Comparison of ENCODE assay signal across 21 cellular contexts in the genomic region with DNA sequence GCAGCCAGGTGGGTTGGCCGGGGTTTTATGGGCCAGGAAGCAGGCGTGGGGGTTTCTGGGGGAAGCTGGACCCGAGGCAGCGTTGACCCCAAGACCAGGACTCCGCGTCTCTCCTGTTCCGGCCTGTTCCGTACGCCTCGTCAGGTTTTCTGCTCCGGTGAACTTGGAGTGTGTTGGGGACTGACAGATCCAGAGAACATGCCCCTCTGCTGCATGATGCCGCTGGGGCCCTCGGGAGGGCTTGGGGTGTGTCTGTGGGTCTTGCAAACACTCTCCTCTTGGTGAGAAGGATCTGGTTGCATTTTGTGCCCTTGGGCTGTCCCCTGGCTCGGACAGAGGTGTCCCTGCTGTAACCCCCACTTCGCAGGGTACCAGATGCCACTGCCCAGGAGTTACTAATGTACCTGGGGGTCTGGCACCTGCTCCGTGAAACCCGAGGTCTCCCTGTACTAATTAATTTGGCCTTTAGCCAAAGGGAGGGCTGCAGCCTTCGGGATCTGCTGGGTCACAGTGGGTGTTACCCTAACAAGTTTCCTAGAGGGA. TPM values are rescaled to one million over a fixed set of nuclear protein-coding genes. Genes with fewer than 3 reads are reported as not detected.
DNase-seq lines count a peak whose midpoint lies in the region; ATAC-seq and TF ChIP-seq lines count a peak whose summit lies in the region.
"Had no signal": no experiment of that assay in that cellular context is flagged by ENCODE, and none has a peak within 500 bp of the region (broad histone marks: within the 10 kb centered on the region; RNA-seq: fewer than 3 reads in every experiment).

No MANE protein-coding gene starts in this region.

- H3K14ac ChIP-seq in trophoblast cell (ENCODE audit: low read length) = peak overlapping the region; percentile 17

- H4K12ac ChIP-seq in trophoblast cell (ENCODE audit: low read depth, low read length) = no peak overlapping the region

- H2AK5ac ChIP-seq in trophoblast cell (ENCODE audit: low read length) = peak overlapping the region; percentile 52

- no peak for ATAC-seq in T-helper 17 cell
- ATAC-seq: activated CD4-positive, CD25-positive, alpha-beta regulatory T cell treated with anti-CD3 and anti-CD28 coated beads, Interleukin-2, amount 50 U/mL, for 24 hours; esophagus mucosa; gastroesophageal sphincter; HCT116; naive thymus-derived CD4-positive, alpha-beta T cell; stimulated activated naive CD8-positive, alpha-beta T cell treated with anti-CD3 and anti-CD28 coated beads, Interleukin-15, amount 100 ng/mL, for 72 hours had no signal

- intact Hi-C loops in stomach (cut with DNase I; ENCODE audit: low total_unique reads) = no loop called here

- TF ChIP-seq EP300 in stomach (IDR thresholded peaks at IDR 0.05) = no peak

- no peaks in the 10 kb centered on the region for H3K36me3 Mint-ChIP-seq in T-helper 17 cell (ENCODE audit: low read depth)
- H3K36me3 Mint-ChIP-seq: type B pancreatic cell had no signal

- DNase-seq in COLO668 (lab: John Stamatoyannopoulos, UW; ENCODE audit: unreplicated experiment) (peak; percentile 69), H7 (peak; percentile 36), T-helper 17 cell (no peak), trophoblast cell (no peak), GDM1 (lab: John Stamatoyannopoulos, UW) (no peak), stomach (no peak), AML-193 (lab: John Stamatoyannopoulos, UW) (no peak)
- DNase-seq: activated naive CD4-positive, alpha-beta T cell treated with anti-CD3 and anti-CD28 coated beads for 36 hours; activated T-cell treated with anti-CD3 and anti-CD28 coated beads, Interleukin-2, amount 50 U/mL, for 24 hours; COR-L47; EL; mesendoderm; naive thymus-derived CD4-positive, alpha-beta T cell; stimulated activated naive CD8-positive, alpha-beta T cell treated with anti-CD3 and anti-CD28 coated beads, Interleukin-15, amount 100 ng/mL, for 72 hours had no signal

- no peaks in the 10 kb centered on the region for H3K9me3 ChIP-seq in T-helper 17 cell (ENCODE audit: control insufficient read depth, low read length, poor library complexity, severe bottlenecking)
- no peaks in the 10 kb centered on the region for H3K9me3 ChIP-seq in trophoblast cell (ENCODE audit: insufficient read depth, low read depth, low read length)
- no peaks in the 10 kb centered on the region for H3K9me3 ChIP-seq in stomach
- H3K9me3 ChIP-seq: gastroesophageal sphincter had no signal

- H3K9ac ChIP-seq in trophoblast cell (ENCODE audit: low read length) = no peak overlapping the region

- peak overlapping the region; percentile 23 for H2AFZ ChIP-seq in trophoblast cell (ENCODE audit: insufficient read depth, low read length, poor library complexity)

- H3K79me2 ChIP-seq in trophoblast cell (ENCODE audit: control insufficient read depth, insufficient read depth, low read length, poor library complexity) = peaks cover 44% of the 10 kb centered on the region

- H3K4me3 Mint-ChIP-seq in T-helper 17 cell = no peak overlapping the region
- H3K4me3 Mint-ChIP-seq: activated naive CD4-positive, alpha-beta T cell treated with anti-CD3 and anti-CD28 coated beads for 36 hours; activated T-cell treated with anti-CD3 and anti-CD28 coated beads, Interleukin-2, amount 50 U/mL, for 24 hours; naive thymus-derived CD4-positive, alpha-beta T cell; stimulated activated naive CD8-positive, alpha-beta T cell treated with anti-CD3 and anti-CD28 coated beads, Interleukin-15, amount 100 ng/mL, for 72 hours; type B pancreatic cell had no signal

- no peak overlapping the region for H3K18ac ChIP-seq in trophoblast cell (ENCODE audit: low read length)

- H3K4me1 Mint-ChIP-seq in T-helper 17 cell = peaks cover 17% of the 10 kb centered on the region

- H3K27ac Mint-ChIP-seq in T-helper 17 cell = peak overlapping the region; percentile 59
- H3K27ac Mint-ChIP-seq: activated naive CD4-positive, alpha-beta T cell treated with anti-CD3 and anti-CD28 coated beads for 36 hours; stimulated activated naive CD8-positive, alpha-beta T cell treated with anti-CD3 and anti-CD28 coated beads, Interleukin-15, amount 100 ng/mL, for 72 hours; type B pancreatic cell had no signal

- no peaks in the 10 kb centered on the region for H3K27me3 Mint-ChIP-seq in T-helper 17 cell
- H3K27me3 Mint-ChIP-seq: activated T-cell treated with anti-CD3 and anti-CD28 coated beads, Interleukin-2, amount 50 U/mL, for 24 hours; naive thymus-derived CD4-positive, alpha-beta T cell; stimulated activated naive CD8-positive, alpha-beta T cell treated with anti-CD3 and anti-CD28 coated beads, Interleukin-15, amount 100 ng/mL, for 72 hours; type B pancreatic cell had no signal

- peaks cover 39% of the 10 kb centered on the region for H3K79me1 ChIP-seq in trophoblast cell (ENCODE audit: low read length)

- TF ChIP-seq POLR2A in stomach (IDR thresholded peaks at IDR 0.05) = no peak

- no peak for TF ChIP-seq CTCF in stomach (IDR thresholded peaks at IDR 0.05)

- H3K27ac ChIP-seq in trophoblast cell (ENCODE audit: low read depth, low read length) (no peak overlapping the region), stomach (no peak overlapping the region)
- H3K27ac ChIP-seq: HL-60, skin epidermis had no signal

- WGBS in trophoblast cell (ENCODE audit: extremely low coverage, insufficient coverage, insufficient read length) = no CpG with 5 or more reads among the region's 18 CpGs
- WGBS in stomach, 5 donors = 77 to 80% (median 80%) methylated on average over 16 to 18 of the region's 18 CpGs

- no peak overlapping the region for H2BK120ac ChIP-seq in trophoblast cell (ENCODE audit: insufficient read depth, low read length, poor library complexity)

- H3K4me3 ChIP-seq in H7 (ENCODE audit: insufficient read depth, low read depth, low read length) = no peak overlapping the region
- H3K4me3 ChIP-seq in trophoblast cell (ENCODE audit: low read depth, low read length) = no peak overlapping the region
- no peak overlapping the region for H3K4me3 ChIP-seq in stomach
- H3K4me3 ChIP-seq: gastroesophageal sphincter, skin epidermis had no signal

- H3K27me3 ChIP-seq in H7 (ENCODE audit: control insufficient read depth, insufficient read depth, low read length) (no peaks in the 10 kb centered on the region), trophoblast cell (ENCODE audit: insufficient read depth, low read length) (no peaks in the 10 kb centered on the region), stomach (no peaks in the 10 kb centered on the region)
- H3K27me3 ChIP-seq: gastroesophageal sphincter had no signal

- H3K4me2 ChIP-seq in trophoblast cell (ENCODE audit: low read length) = no peak overlapping the region

- H3K23ac ChIP-seq in trophoblast cell (ENCODE audit: low read length) = no peak overlapping the region

- H3K4me1 ChIP-seq in trophoblast cell (ENCODE audit: control insufficient read depth in 1 of 2, insufficient read depth in 2 of 2, low read length in 2 of 2) = peaks cover 39 to 57% of the 10 kb centered on the region in 2 experiments
- H3K4me1 ChIP-seq in stomach = peaks cover 10 to 88% (median 55%) of the 10 kb centered on the region in 4 donors

- peak overlapping the region; percentile 82 for H3K4ac ChIP-seq in trophoblast cell (ENCODE audit: low read depth, low read length)

- H2BK5ac ChIP-seq in trophoblast cell (ENCODE audit: low read depth, low read length, poor library complexity) = no peak overlapping the region

- no peak overlapping the region for H4K8ac ChIP-seq in trophoblast cell (ENCODE audit: low read depth, low read length)

- H3K36me3 ChIP-seq in H7 (replicated peaks; ENCODE audit: control insufficient read depth, insufficient read depth, low read length) = no peaks in the 10 kb centered on the region
- H3K36me3 ChIP-seq in trophoblast cell (ENCODE audit: control insufficient read depth in 1 of 2, insufficient read depth in 2 of 2, low read length in 2 of 2) = peaks cover 8 to 10% of the 10 kb centered on the region in 2 experiments
- H3K36me3 ChIP-seq in stomach = peaks cover 0 to 11% (median 8%) of the 10 kb centered on the region in 4 donors

- H4K91ac ChIP-seq in trophoblast cell (ENCODE audit: low read depth, low read length) = peak overlapping the region; percentile 39

- H2BK12ac ChIP-seq in trophoblast cell (ENCODE audit: low read length) = peak overlapping the region; percentile 27

RNA-seq across cellular contexts. Expression of a gene that starts 15.6 kb away (rescaled TPM):
- 12.0 and 18.5 TPM in 2 replicates for total RNA-seq in H7 (2014; rRNA removed; shearing (Covaris generic))
- total RNA-seq in T-helper 17 cell (10 to 100 TPM; 37.6 to 42.2 TPM), stomach (100 to 1,000 TPM in 2 of 5 donors, 10 to 100 TPM in 3; 22.9 to 202 (median 59.1) TPM)
- polyA plus RNA-seq in trophoblast cell (2013) = 37.1 and 37.3 TPM in 2 replicates
- polyA plus RNA-seq in stomach = 10 to 100 TPM in 2 of 3 donors, 1 to 10 TPM in 1; 5.2 to 10.1 (median 10.0) TPM

Comparison
In these comparisons a context has a peak if more than half of its experiments do, and no peak if none do; other contexts are left out.
1. DNase-seq: peak in COLO668 (single experiment) and H7 (single experiment); none in T-helper 17 cell (0 of 3), trophoblast cell (0 of 2), GDM1 (single experiment), stomach (single experiment) and AML-193 (0 of 2).